In genomic region chr19:1514295-1514661, GRCh38 we compare ENCODE assay signal across 1 cellular context.
TF ChIP-seq lines count a peak whose summit lies in the region.

No MANE protein-coding gene starts in this region.

TF ChIP-seq in HepG2, 621 proteins besides CTCF, POLR2A, EP300 and RAD21:
- no peak for TF ChIP-seq JUN (CRISPR knock-in tag; IDR thresholded peaks at IDR 0.05)
- TF ChIP-seq AGO1 (IDR thresholded peaks at IDR 0.05; ENCODE audit: low read depth, low read length, poor library complexity, severe bottlenecking): peak; percentile 4
- TF ChIP-seq REPIN1 (CRISPR knock-in tag; IDR thresholded peaks at IDR 0.05; ENCODE audit: borderline replicate concordance, low read depth): no peak
